1 cellular context compared by ENCODE assay signal in genomic region chr1:30718636-30719405, GRCh38.
A peak's percentile ranks its signal among the peaks of the same experiment; 100 is the strongest.
TF ChIP-seq lines count a peak whose summit lies in the region.

No MANE protein-coding gene starts in this region.

TF ChIP-seq in HepG2, 621 proteins besides CTCF, POLR2A, EP300 and RAD21 (continued from another document and continues in another):
- TF ChIP-seq ZNF512 (CRISPR knock-in tag; IDR thresholded peaks at IDR 0.05) (no peak), SNAPC5 (CRISPR knock-in tag; IDR thresholded peaks at IDR 0.05; ENCODE audit: borderline replicate concordance) (no peak), ZBTB8A (CRISPR knock-in tag; IDR thresholded peaks at IDR 0.05; ENCODE audit: borderline replicate concordance, low read depth) (peak; percentile 43; the same call in 1 of the 2 replicates), ZSCAN30 (CRISPR knock-in tag; IDR thresholded peaks at IDR 0.05) (no peak), GTF2F1 (IDR thresholded peaks at IDR 0.05; ENCODE audit: low read length) (no peak), ONECUT2 (CRISPR knock-in tag; IDR thresholded peaks at IDR 0.05) (no peak), MAFG (CRISPR knock-in tag; IDR thresholded peaks at IDR 0.05) (no peak), KLF9 (CRISPR knock-in tag; IDR thresholded peaks at IDR 0.05; ENCODE audit: low read depth) (no peak), ZNF674 (CRISPR knock-in tag; IDR thresholded peaks at IDR 0.05; ENCODE audit: low read depth) (no peak), ZNF280D (CRISPR knock-in tag; IDR thresholded peaks at IDR 0.05) (peak; percentile 85; the same call in 1 of the 2 replicates), ZNF746 (CRISPR knock-in tag; IDR thresholded peaks at IDR 0.05) (no peak; the same call in 1 of the 2 replicates), PHF8 (CRISPR knock-in tag; IDR thresholded peaks at IDR 0.05) (peak; percentile 75), BCL6 (CRISPR knock-in tag; IDR thresholded peaks at IDR 0.05) (peak; percentile 66), SAP130 (CRISPR knock-in tag; IDR thresholded peaks at IDR 0.05; ENCODE audit: low read depth) (peak; percentile 60), ZNF138 (CRISPR knock-in tag; IDR thresholded peaks at IDR 0.05; ENCODE audit: low read depth) (no peak), ZNF564 (CRISPR knock-in tag; IDR thresholded peaks at IDR 0.05) (peak; percentile 64; the same call in 1 of the 2 replicates), SP2 (CRISPR knock-in tag; IDR thresholded peaks at IDR 0.05) (no peak), SNAI1 (CRISPR knock-in tag; IDR thresholded peaks at IDR 0.05; ENCODE audit: borderline replicate concordance) (peak; percentile 85; the same call in 1 of the 2 replicates), HDAC1 (CRISPR knock-in tag; IDR thresholded peaks at IDR 0.05) (peak; percentile 84), ZNF460 (CRISPR knock-in tag; IDR thresholded peaks at IDR 0.05; ENCODE audit: borderline replicate concordance) (0 out of 2 replicates have a peak, but pooled peaks have one; percentile 9), SP4 (CRISPR knock-in tag; IDR thresholded peaks at IDR 0.05) (peak; percentile 3; the same call in 1 of the 2 replicates), ZNF292 (CRISPR knock-in tag; IDR thresholded peaks at IDR 0.05; ENCODE audit: borderline replicate concordance, low read depth) (0 out of 2 replicates have a peak, but pooled peaks have one; percentile 27), ZNF354B (CRISPR knock-in tag; IDR thresholded peaks at IDR 0.05) (no peak), TOPORS (CRISPR knock-in tag; IDR thresholded peaks at IDR 0.05) (no peak), RFXANK (CRISPR knock-in tag; IDR thresholded peaks at IDR 0.05) (no peak), STAG1 (CRISPR knock-in tag; IDR thresholded peaks at IDR 0.05) (no peak; the same call in 1 of the 2 replicates), HNRNPL (IDR thresholded peaks at IDR 0.05; ENCODE audit: low read depth, low read length) (0 out of 2 replicates have a peak, but pooled peaks have one; percentile 13), ASH2L (IDR thresholded peaks at IDR 0.05; ENCODE audit: insufficient read length, low read depth, low read length) (peak; percentile 46), ZNF768 (CRISPR knock-in tag; IDR thresholded peaks at IDR 0.05) (peak; percentile 75; the same call in 1 of the 2 replicates), ZNF546 (CRISPR knock-in tag; conservative IDR thresholded peaks at IDR 0.05) (peak; percentile 73; the same call in 1 of the 2 replicates), ZMYM4 (CRISPR knock-in tag; IDR thresholded peaks at IDR 0.05) (no peak), IRF2 (CRISPR knock-in tag; IDR thresholded peaks at IDR 0.05) (no peak), CBX1 (IDR thresholded peaks at IDR 0.05; ENCODE audit: low read depth) (no peak), ZNF83 (CRISPR knock-in tag; IDR thresholded peaks at IDR 0.05; ENCODE audit: borderline replicate concordance) (no peak), GLMP (CRISPR knock-in tag; IDR thresholded peaks at IDR 0.05; ENCODE audit: borderline replicate concordance) (no peak), ETS1 (CRISPR knock-in tag; IDR thresholded peaks at IDR 0.05) (0 out of 2 replicates have a peak, but pooled peaks have one; percentile 43), SKI (IDR thresholded peaks at IDR 0.05; ENCODE audit: partially characterized antibody) (no peak), SP140L (CRISPR knock-in tag; IDR thresholded peaks at IDR 0.05; ENCODE audit: borderline replicate concordance) (no peak), ZBTB7A (CRISPR knock-in tag; IDR thresholded peaks at IDR 0.05) (no peak; the same call in none of the 2 replicates), ISX (CRISPR knock-in tag; conservative IDR thresholded peaks at IDR 0.05) (peak; percentile 70; the same call in 1 of the 2 replicates), AHDC1 (CRISPR knock-in tag; IDR thresholded peaks at IDR 0.05; ENCODE audit: borderline replicate concordance) (0 out of 2 replicates have a peak, but pooled peaks have one; percentile 37), GLI4 (CRISPR knock-in tag; IDR thresholded peaks at IDR 0.05; ENCODE audit: borderline replicate concordance) (peak; percentile 97; the same call in 1 of the 2 replicates), HDAC2 (CRISPR knock-in tag; IDR thresholded peaks at IDR 0.05) (peak; percentile 63; the same call in 1 of the 2 replicates), EZH2 (conservative IDR thresholded peaks at IDR 0.05; ENCODE audit: low read depth, low read length) (no peak), MTA1 (CRISPR knock-in tag; IDR thresholded peaks at IDR 0.05; ENCODE audit: borderline replicate concordance) (peak; percentile 85; the same call in 1 of the 2 replicates)
- TF ChIP-seq, protein P1, sequence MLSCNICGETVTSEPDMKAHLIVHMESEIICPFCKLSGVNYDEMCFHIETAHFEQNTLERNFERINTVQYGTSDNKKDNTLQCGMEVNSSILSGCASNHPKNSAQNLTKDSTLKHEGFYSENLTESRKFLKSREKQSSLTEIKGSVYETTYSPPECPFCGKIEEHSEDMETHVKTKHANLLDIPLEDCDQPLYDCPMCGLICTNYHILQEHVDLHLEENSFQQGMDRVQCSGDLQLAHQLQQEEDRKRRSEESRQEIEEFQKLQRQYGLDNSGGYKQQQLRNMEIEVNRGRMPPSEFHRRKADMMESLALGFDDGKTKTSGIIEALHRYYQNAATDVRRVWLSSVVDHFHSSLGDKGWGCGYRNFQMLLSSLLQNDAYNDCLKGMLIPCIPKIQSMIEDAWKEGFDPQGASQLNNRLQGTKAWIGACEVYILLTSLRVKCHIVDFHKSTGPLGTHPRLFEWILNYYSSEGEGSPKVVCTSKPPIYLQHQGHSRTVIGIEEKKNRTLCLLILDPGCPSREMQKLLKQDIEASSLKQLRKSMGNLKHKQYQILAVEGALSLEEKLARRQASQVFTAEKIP (CRISPR knock-in tag; IDR thresholded peaks at IDR 0.05; ENCODE audit: borderline replicate concordance) = no peak
- TF ChIP-seq, protein P2, sequence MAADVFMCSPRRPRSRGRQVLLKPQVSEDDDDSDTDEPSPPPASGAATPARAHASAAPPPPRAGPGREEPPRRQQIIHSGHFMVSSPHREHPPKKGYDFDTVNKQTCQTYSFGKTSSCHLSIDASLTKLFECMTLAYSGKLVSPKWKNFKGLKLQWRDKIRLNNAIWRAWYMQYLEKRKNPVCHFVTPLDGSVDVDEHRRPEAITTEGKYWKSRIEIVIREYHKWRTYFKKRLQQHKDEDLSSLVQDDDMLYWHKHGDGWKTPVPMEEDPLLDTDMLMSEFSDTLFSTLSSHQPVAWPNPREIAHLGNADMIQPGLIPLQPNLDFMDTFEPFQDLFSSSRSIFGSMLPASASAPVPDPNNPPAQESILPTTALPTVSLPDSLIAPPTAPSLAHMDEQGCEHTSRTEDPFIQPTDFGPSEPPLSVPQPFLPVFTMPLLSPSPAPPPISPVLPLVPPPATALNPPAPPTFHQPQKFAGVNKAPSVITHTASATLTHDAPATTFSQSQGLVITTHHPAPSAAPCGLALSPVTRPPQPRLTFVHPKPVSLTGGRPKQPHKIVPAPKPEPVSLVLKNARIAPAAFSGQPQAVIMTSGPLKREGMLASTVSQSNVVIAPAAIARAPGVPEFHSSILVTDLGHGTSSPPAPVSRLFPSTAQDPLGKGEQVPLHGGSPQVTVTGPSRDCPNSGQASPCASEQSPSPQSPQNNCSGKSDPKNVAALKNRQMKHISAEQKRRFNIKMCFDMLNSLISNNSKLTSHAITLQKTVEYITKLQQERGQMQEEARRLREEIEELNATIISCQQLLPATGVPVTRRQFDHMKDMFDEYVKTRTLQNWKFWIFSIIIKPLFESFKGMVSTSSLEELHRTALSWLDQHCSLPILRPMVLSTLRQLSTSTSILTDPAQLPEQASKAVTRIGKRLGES (CRISPR knock-in tag; IDR thresholded peaks at IDR 0.05; ENCODE audit: borderline replicate concordance) = no peak
- TF ChIP-seq, protein P3, sequence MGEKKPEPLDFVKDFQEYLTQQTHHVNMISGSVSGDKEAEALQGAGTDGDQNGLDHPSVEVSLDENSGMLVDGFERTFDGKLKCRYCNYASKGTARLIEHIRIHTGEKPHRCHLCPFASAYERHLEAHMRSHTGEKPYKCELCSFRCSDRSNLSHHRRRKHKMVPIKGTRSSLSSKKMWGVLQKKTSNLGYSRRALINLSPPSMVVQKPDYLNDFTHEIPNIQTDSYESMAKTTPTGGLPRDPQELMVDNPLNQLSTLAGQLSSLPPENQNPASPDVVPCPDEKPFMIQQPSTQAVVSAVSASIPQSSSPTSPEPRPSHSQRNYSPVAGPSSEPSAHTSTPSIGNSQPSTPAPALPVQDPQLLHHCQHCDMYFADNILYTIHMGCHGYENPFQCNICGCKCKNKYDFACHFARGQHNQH (CRISPR knock-in tag; IDR thresholded peaks at IDR 0.05) = peak; percentile 80
